In genomic region chr16:2745961-2746360, GRCh38 we compare ENCODE assay signal across 21 cellular contexts. TPM values are rescaled to one million over a fixed set of nuclear protein-coding genes. Genes with fewer than 3 reads are reported as not detected.
"Had no signal": no experiment of that assay in that cellular context is flagged by ENCODE, and none has a peak within 500 bp of the region (broad histone marks: within the 10 kb centered on the region; RNA-seq: fewer than 3 reads in every experiment).

No MANE protein-coding gene starts in this region.

- H3K9me3 ChIP-seq: esophagus squamous epithelium, gastroesophageal sphincter, neutrophil, psoas muscle, sigmoid colon had no signal

- H3K36me3 Mint-ChIP-seq: mesothelial cell of epicardium had no signal

- H3K9me3 Mint-ChIP-seq: dendritic cell treated with granulocyte-macrophage colony-stimulating factor and Interleukin-4, amounts not matched to agents 40 ng/mL and 50 ng/mL, for 4 days; mesothelial cell of epicardium; nephron had no signal

- H3K36me3 ChIP-seq: gastroesophageal sphincter, neutrophil, sigmoid colon had no signal

- ATAC-seq: gastroesophageal sphincter, psoas muscle had no signal

- H3K4me3 Mint-ChIP-seq: dendritic cell treated with granulocyte-macrophage colony-stimulating factor and Interleukin-4, amounts not matched to agents 40 ng/mL and 50 ng/mL, for 4 days; mesothelial cell of epicardium; nephron had no signal

- H3K27ac Mint-ChIP-seq: dendritic cell treated with granulocyte-macrophage colony-stimulating factor and Interleukin-4, amounts not matched to agents 40 ng/mL and 50 ng/mL, for 4 days; mesothelial cell of epicardium; nephron had no signal

- DNase-seq: esophagus squamous epithelium; foreskin fibroblast; glutamatergic neuron; kidney glomerular epithelial cell; psoas muscle; sigmoid colon; stimulated activated CD4-positive, alpha-beta T cell treated with anti-CD3 and anti-CD28 coated beads, Interleukin-12 subunit alpha, Interleukin-12 subunit beta, amount 100 ng/mL, for 4 hours; stimulated activated CD4-positive, alpha-beta T cell treated with anti-CD3 and anti-CD28 coated beads, Interleukin-2, amount 100 ng/mL, for 48 hours; stimulated activated naive CD4-positive, alpha-beta T cell treated with Interleukin-2 at 50 U/mL for 16 hours; trophoblast cell had no signal

- H3K4me1 ChIP-seq: gastroesophageal sphincter, psoas muscle, sigmoid colon had no signal

- H3K4me3 ChIP-seq: esophagus squamous epithelium, gastroesophageal sphincter, psoas muscle, sigmoid colon, skin epidermis had no signal

- H3K27me3 ChIP-seq: esophagus squamous epithelium, neutrophil, sigmoid colon had no signal

- H3K27ac ChIP-seq: esophagus squamous epithelium, gastroesophageal sphincter, neutrophil, psoas muscle, sigmoid colon, skin epidermis had no signal

RNA-seq across cellular contexts. Expression of gene PRSS33, which starts 41.4 kb away (rescaled TPM):
- total RNA-seq: epithelial cell of proximal tubule, esophagus squamous epithelium, gastroesophageal sphincter, liver, mesothelial cell of epicardium, myocyte, osteoblast, psoas muscle, sigmoid colon had no signal
- polyA plus RNA-seq: liver, psoas muscle, sigmoid colon had no signal

RNA-seq across cellular contexts. Expression of gene PRSS41, which starts 52.3 kb away (rescaled TPM):
- total RNA-seq: epithelial cell of proximal tubule, esophagus squamous epithelium, gastroesophageal sphincter, liver, mesothelial cell of epicardium, myocyte, osteoblast, psoas muscle, sigmoid colon had no signal
- polyA plus RNA-seq: liver, psoas muscle, sigmoid colon, thymus had no signal
